13 cellular contexts compared by ENCODE assay signal in genomic region chr10:44233561-44234470, GRCh38.
DNase-seq lines count a peak whose midpoint lies in the region; ATAC-seq and TF ChIP-seq lines count a peak whose summit lies in the region.
"Had no signal": no experiment of that assay in that cellular context is flagged by ENCODE, and none has a peak within 500 bp of the region (broad histone marks: within the 10 kb centered on the region; RNA-seq: fewer than 3 reads in every experiment).

No MANE protein-coding gene starts in this region.

- peaks cover 10% of the 10 kb centered on the region for H3K27me3 Mint-ChIP-seq in CD4-positive, alpha-beta T cell

- WGBS in HUES64, result 4% methylated on average over 19 of the region's 23 CpGs

- POLR2A ChIA-PET in CD4-positive, alpha-beta T cell (lab: Charles Lee), result no interaction called here

- no peaks in the 10 kb centered on the region; the same call in 1 of the 2 replicates for H3K27me3 ChIP-seq in HUES64 (ENCODE audit: insufficient read depth, low read length)
- H3K27me3 ChIP-seq in CD4-positive, alpha-beta T cell (ENCODE audit: control insufficient read depth, insufficient read depth, low read length), result peaks cover 9% of the 10 kb centered on the region

- no peak overlapping the region for H3K4me3 Mint-ChIP-seq in CD4-positive, alpha-beta T cell
- H3K4me3 Mint-ChIP-seq: activated T-cell treated with anti-CD3 and anti-CD28 coated beads, Interleukin-2, amount 50 U/mL, for 4 hours; CD8-positive, alpha-beta memory T cell had no signal

- H3K36me3 ChIP-seq in HUES64 (ENCODE audit: insufficient read depth, low read length), result no peaks in the 10 kb centered on the region

- no peaks in the 10 kb centered on the region for H3K36me3 Mint-ChIP-seq in CD4-positive, alpha-beta T cell (ENCODE audit: low read depth)
- H3K36me3 Mint-ChIP-seq: CD8-positive, alpha-beta memory T cell had no signal

- H3K4me1 Mint-ChIP-seq in CD4-positive, alpha-beta T cell (ENCODE audit: low read depth), result no peaks in the 10 kb centered on the region
- H3K4me1 Mint-ChIP-seq: CD8-positive, alpha-beta memory T cell had no signal

- H3K4me3 ChIP-seq in HUES64 (ENCODE audit: low read length) (peak overlapping the region; percentile 50), choroid plexus epithelial cell (ENCODE audit: low read depth, low read length) (no peak overlapping the region), iPS-18c (ENCODE audit: insufficient read depth, low read depth, low read length) (peak overlapping the region; percentile 40), retinal pigment epithelial cell (ENCODE audit: low read length) (no peak overlapping the region)

- H3K4me1 ChIP-seq in HUES64 (ENCODE audit: insufficient read depth, low read length), result peaks cover 32% of the 10 kb centered on the region

- intact Hi-C loops in CD4-positive, alpha-beta T cell (cut with DNase I, micrococcal nuclease), result no loop called here

- ATAC-seq in GM21390 (IDR thresholded peaks at IDR 0.05; ENCODE audit: unreplicated experiment) (no peak), GM21447 (IDR thresholded peaks at IDR 0.05; ENCODE audit: unreplicated experiment) (no peak)
- no peak for ATAC-seq in CD4-positive, alpha-beta T cell (ENCODE audit: poor library complexity)
- ATAC-seq: activated T-cell treated with anti-CD3 and anti-CD28 coated beads, Interleukin-2, amount 50 U/mL, for 4 hours; SK-N-SH treated with all-trans-retinoic acid at 6 μM for 48 hours had no signal

- peak overlapping the region; percentile 96 for H3K27ac ChIP-seq in HUES64 (ENCODE audit: low read depth, low read length)
- no peak overlapping the region for H3K27ac ChIP-seq in CD4-positive, alpha-beta T cell (ENCODE audit: low read depth, low read length)

- peak overlapping the region; percentile 68 for H3K9ac ChIP-seq in HUES64 (ENCODE audit: low read depth, low read length)

- TF ChIP-seq CTCF in choroid plexus epithelial cell (conservative IDR thresholded peaks at IDR 0.05; ENCODE audit: low read depth, low read length), result no peak
- TF ChIP-seq CTCF in retinal pigment epithelial cell (conservative IDR thresholded peaks at IDR 0.05; ENCODE audit: low read depth, low read length), result no peak
- TF ChIP-seq CTCF in CD4-positive, alpha-beta T cell (IDR thresholded peaks at IDR 0.05), result no peak

- H3K9me3 Mint-ChIP-seq in CD4-positive, alpha-beta T cell, result peaks cover 9% of the 10 kb centered on the region

- CTCF ChIA-PET in CD4-positive, alpha-beta T cell (lab: Charles Lee), result no interaction called here

- peak; percentile 37 for DNase-seq in choroid plexus epithelial cell (ENCODE audit: low read depth)
- DNase-seq in retinal pigment epithelial cell (ENCODE audit: low read depth), result peak; percentile 28
- no peak for DNase-seq in NCI-H1694 (lab: John Stamatoyannopoulos, UW)
- DNase-seq in CD4-positive, alpha-beta T cell, result no peak
- DNase-seq: activated T-cell treated with anti-CD3 and anti-CD28 coated beads, Interleukin-2, amount 50 U/mL, for 4 hours; CD8-positive, alpha-beta memory T cell; Karpas-422; NCI-H187 treated with DMSO at 0.1 percent for 48 hours had no signal

- H3K9me3 ChIP-seq in HUES64 (ENCODE audit: insufficient read depth, low read depth, low read length) (no peaks in the 10 kb centered on the region), iPS-18c (ENCODE audit: control insufficient read depth, insufficient read depth, low read length) (no peaks in the 10 kb centered on the region)
- H3K9me3 ChIP-seq in CD4-positive, alpha-beta T cell (ENCODE audit: control insufficient read depth, low read length), result no peaks in the 10 kb centered on the region

- H3K27ac Mint-ChIP-seq in CD4-positive, alpha-beta T cell, result no peak overlapping the region
- H3K27ac Mint-ChIP-seq: CD8-positive, alpha-beta memory T cell had no signal

Comparison
In these comparisons a context has a peak if more than half of its experiments do, and no peak if none do; other contexts are left out.
1. H3K4me3 ChIP-seq: peak in HUES64 (single experiment) and iPS-18c (single experiment); none in choroid plexus epithelial cell (single experiment) and retinal pigment epithelial cell (single experiment).
2. DNase-seq: peak in choroid plexus epithelial cell (single experiment) and retinal pigment epithelial cell (single experiment); none in NCI-H1694 (single experiment) and CD4-positive, alpha-beta T cell (0 of 10).